Comparison of ENCODE assay signal across 13 cellular contexts in genomic region chr1:224061436-224061835, GRCh38.
"Had no signal": no experiment of that assay in that cellular context is flagged by ENCODE, and none has a peak within 500 bp of the region (broad histone marks: within the 10 kb centered on the region; RNA-seq: fewer than 3 reads in every experiment).

No MANE protein-coding gene starts in this region.

- H3K36me3 ChIP-seq: tibial artery, uterus had no signal

- H3K27me3 ChIP-seq: uterus had no signal

- DNase-seq: activated naive CD8-positive, alpha-beta T cell treated with anti-CD3 and anti-CD28 coated beads for 36 hours; central memory CD4-positive, alpha-beta T cell; cortex of kidney; effector memory CD8-positive, alpha-beta T cell; head of caudate nucleus; immature natural killer cell; nucleus accumbens; posterior cingulate gyrus; stimulated activated CD4-positive, alpha-beta T cell treated with anti-CD3 and anti-CD28 coated beads, Interleukin-2, amount 100 ng/mL, for 48 hours; stimulated activated naive B cell treated with anti-CD40 and anti-IgM and Interleukin-4, amounts not matched to agents 10 μg/mL and 1 μg/mL and 100 μg/mL, for 72 hours; tibial artery; uterus had no signal

- ATAC-seq: effector memory CD8-positive, alpha-beta T cell; natural killer cell treated with Interleukin-12 subunit alpha and Interleukin-12 subunit beta and Interleukin-15 and Interleukin-18, amount 100 ng/mL, for 72 hours had no signal

- H3K27ac ChIP-seq: tibial artery, uterus had no signal

- H3K4me1 ChIP-seq: tibial artery, uterus had no signal

- H3K9me3 ChIP-seq: tibial artery, uterus had no signal

- H3K4me3 ChIP-seq: tibial artery, uterus had no signal
